In the genomic region with DNA sequence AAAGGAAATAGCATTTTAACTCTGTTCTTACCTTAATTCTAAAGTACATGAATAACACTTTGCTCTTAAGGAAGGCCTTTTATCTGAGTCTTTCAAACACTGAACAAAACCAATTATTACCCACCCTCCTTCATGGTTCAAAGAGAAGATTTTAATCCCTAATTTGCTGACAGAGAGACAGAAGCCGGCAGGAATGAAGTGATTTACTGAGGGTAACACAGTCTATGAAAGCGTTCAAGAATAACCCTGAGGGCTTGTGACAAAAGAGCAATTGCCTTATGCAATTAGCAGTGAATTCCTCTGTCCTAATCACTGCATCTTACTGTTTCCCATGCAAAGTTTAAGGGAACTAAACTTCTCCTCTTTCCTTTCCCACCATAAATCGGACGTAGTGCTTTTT, we compare ENCODE assay signal across 20 cellular contexts.
DNase-seq lines count a peak whose midpoint lies in the region; ATAC-seq and TF ChIP-seq lines count a peak whose summit lies in the region.
"Had no signal": no experiment of that assay in that cellular context is flagged by ENCODE, and none has a peak within 500 bp of the region (broad histone marks: within the 10 kb centered on the region; RNA-seq: fewer than 3 reads in every experiment).

No MANE protein-coding gene starts in this region.

- H2BK5ac ChIP-seq in mesendoderm (ENCODE audit: low read length): no peak overlapping the region

- H3K27me3 ChIP-seq in ectodermal cell (ENCODE audit: control insufficient read depth, insufficient read depth, low read length, poor library complexity, severe bottlenecking): no peaks in the 10 kb centered on the region
- no peaks in the 10 kb centered on the region for H3K27me3 ChIP-seq in mesendoderm (ENCODE audit: insufficient read depth, low read length, poor library complexity)
- H3K27me3 ChIP-seq in MG63: no peaks in the 10 kb centered on the region
- H3K27me3 ChIP-seq: BLaER1 had no signal

- H3K36me3 Mint-ChIP-seq in type B pancreatic cell: no peaks in the 10 kb centered on the region
- H3K36me3 Mint-ChIP-seq: CD4-positive, CD25-positive, alpha-beta regulatory T cell had no signal

- 43 to 64% methylated on average over 2 to 4 of the region's 4 CpGs for WGBS in ectodermal cell, 2 experiments
- WGBS in mesendoderm (ENCODE audit: extremely low coverage, insufficient coverage, low lambda C conversion rate): no CpG with 5 or more reads among the region's 4 CpGs

- no peak overlapping the region for H3K56ac ChIP-seq in mesendoderm (ENCODE audit: low read length)

- DNase-seq in NCI-H82 (lab: John Stamatoyannopoulos, UW) (peak; percentile 41), NCI-H82 treated with DMSO at 0.1 percent for 48 hours (lab: John Stamatoyannopoulos, UW; ENCODE audit: unreplicated experiment) (no peak), mesendoderm (peak; percentile 16), type B pancreatic cell (ENCODE audit: extremely low spot score, unreplicated experiment) (no peak), MG63 (no peak), AG08396 (ENCODE audit: low spot score) (no peak)
- DNase-seq: 8988T; CD4-positive, CD25-positive, alpha-beta regulatory T cell; Karpas-422; NCI-H1105 treated with DMSO at 0.1 percent for 48 hours; NCI-H146; NCI-H1930; NCI-H2107; NCI-H226; NCI-H510A; SK-N-SH had no signal

- H3K4me3 Mint-ChIP-seq in type B pancreatic cell: no peak overlapping the region
- H3K4me3 Mint-ChIP-seq: CD4-positive, CD25-positive, alpha-beta regulatory T cell had no signal

- H3K23ac ChIP-seq in mesendoderm (ENCODE audit: low read length): no peak overlapping the region

- H2AK5ac ChIP-seq in mesendoderm (ENCODE audit: low read length): no peak overlapping the region

- peaks cover 8% of the 10 kb centered on the region for H3K4me1 ChIP-seq in ectodermal cell (ENCODE audit: control insufficient read depth, insufficient read depth, low read length)
- H3K4me1 ChIP-seq in mesendoderm (ENCODE audit: control insufficient read depth, low read depth, low read length): no peaks in the 10 kb centered on the region
- H3K4me1 ChIP-seq: BLaER1 had no signal

- no peak for TF ChIP-seq CTCF in type B pancreatic cell (conservative IDR thresholded peaks at IDR 0.05)

- no peak overlapping the region for H3K18ac ChIP-seq in mesendoderm (ENCODE audit: low read length)

- no peaks in the 10 kb centered on the region for H3K79me1 ChIP-seq in mesendoderm (ENCODE audit: low read length)

- no peak overlapping the region for H3K9ac ChIP-seq in mesendoderm (ENCODE audit: low read length)
- H3K9ac ChIP-seq: BLaER1, SK-N-SH had no signal

- H3K9me3 ChIP-seq in ectodermal cell (ENCODE audit: control insufficient read depth, low read length) (no peaks in the 10 kb centered on the region), MG63 (no peaks in the 10 kb centered on the region)
- H3K9me3 ChIP-seq: BLaER1, SK-N-SH had no signal

- H3K27ac ChIP-seq in ectodermal cell (ENCODE audit: insufficient read depth, low read depth, low read length, poor library complexity, severe bottlenecking): peak overlapping the region; percentile 53
- H3K27ac ChIP-seq in mesendoderm (ENCODE audit: low read depth, low read length): no peak overlapping the region
- H3K27ac ChIP-seq: BLaER1 had no signal

- H3K4me1 Mint-ChIP-seq in type B pancreatic cell (ENCODE audit: unreplicated experiment): peaks cover 13% of the 10 kb centered on the region
- H3K4me1 Mint-ChIP-seq: CD4-positive, CD25-positive, alpha-beta regulatory T cell had no signal

- no peak overlapping the region for H4K8ac ChIP-seq in mesendoderm (ENCODE audit: low read depth, low read length)

- H3K79me2 ChIP-seq in mesendoderm (ENCODE audit: control insufficient read depth, insufficient read depth, low read length): no peaks in the 10 kb centered on the region

- H3K4ac ChIP-seq in mesendoderm (ENCODE audit: low read depth, low read length): no peak overlapping the region

- H4K5ac ChIP-seq in mesendoderm (ENCODE audit: low read length): no peak overlapping the region

- ATAC-seq in HG03135 (IDR thresholded peaks at IDR 0.05; ENCODE audit: unreplicated experiment): no peak
- ATAC-seq: HCT116 had no signal

- no peak overlapping the region for H3K27ac Mint-ChIP-seq in type B pancreatic cell
- H3K27ac Mint-ChIP-seq: CD4-positive, CD25-positive, alpha-beta regulatory T cell had no signal

- H3K4me3 ChIP-seq in ectodermal cell (ENCODE audit: insufficient read depth, low read depth, low read length) (no peak overlapping the region), mesendoderm (ENCODE audit: low read length) (no peak overlapping the region), MG63 (no peak overlapping the region)
- H3K4me3 ChIP-seq: BLaER1 had no signal

- H3K4me2 ChIP-seq in mesendoderm (ENCODE audit: low read length): no peak overlapping the region
- H3K4me2 ChIP-seq: BLaER1, SK-N-SH had no signal

- H2BK120ac ChIP-seq in mesendoderm (ENCODE audit: low read depth, low read length): no peak overlapping the region

- H3K27me3 Mint-ChIP-seq in type B pancreatic cell: peaks cover 3% of the 10 kb centered on the region

- no peak overlapping the region for H2BK15ac ChIP-seq in mesendoderm (replicated peaks; ENCODE audit: low read depth)

- peaks cover 12% of the 10 kb centered on the region for H3K9me3 Mint-ChIP-seq in type B pancreatic cell

- H3K36me3 ChIP-seq in ectodermal cell (ENCODE audit: control insufficient read depth, insufficient read depth, low read length) (no peaks in the 10 kb centered on the region), mesendoderm (ENCODE audit: control insufficient read depth, insufficient read depth, low read length) (no peaks in the 10 kb centered on the region), MG63 (no peaks in the 10 kb centered on the region)
- H3K36me3 ChIP-seq: BLaER1 had no signal

Comparison
In these comparisons a context has a peak if more than half of its experiments do, and no peak if none do; other contexts are left out.
1. DNase-seq: peak in NCI-H82 (single experiment) and mesendoderm (single experiment); none in NCI-H82 treated with DMSO at 0.1 percent for 48 hours (single experiment), type B pancreatic cell (single experiment), MG63 (single experiment) and AG08396 (single experiment).